2 cellular contexts compared by ENCODE assay signal in genomic region chrX:26007462-26007861, GRCh38.
TF ChIP-seq lines count a peak whose summit lies in the region.

No MANE protein-coding gene starts in this region.

TF ChIP-seq in HepG2, 621 proteins besides CTCF, POLR2A, EP300 and RAD21:
- TF ChIP-seq ZNF724P (CRISPR knock-in tag; IDR thresholded peaks at IDR 0.05; ENCODE audit: borderline replicate concordance), result no peak
- no peak for TF ChIP-seq RFX1 (IDR thresholded peaks at IDR 0.05)
- no peak for TF ChIP-seq ZNF3 (CRISPR knock-in tag; IDR thresholded peaks at IDR 0.05)
- no peak for TF ChIP-seq RARG (CRISPR knock-in tag; IDR thresholded peaks at IDR 0.05; ENCODE audit: low read depth)
- TF ChIP-seq ARNT2 (CRISPR knock-in tag; IDR thresholded peaks at IDR 0.05; ENCODE audit: low read depth), result no peak
- TF ChIP-seq SNRNP70 (IDR thresholded peaks at IDR 0.05; ENCODE audit: low read depth, low read length), result no peak
- peak; percentile 45 for TF ChIP-seq MAFF (IDR thresholded peaks at IDR 0.05; ENCODE audit: low read depth, low read length)
- no peak for TF ChIP-seq ZHX1 (CRISPR knock-in tag; IDR thresholded peaks at IDR 0.05; ENCODE audit: low read depth)
- no peak for TF ChIP-seq NFIB (CRISPR knock-in tag; IDR thresholded peaks at IDR 0.05; ENCODE audit: borderline replicate concordance)
- no peak for TF ChIP-seq ZNF704 (CRISPR knock-in tag; IDR thresholded peaks at IDR 0.05; ENCODE audit: borderline replicate concordance)
- TF ChIP-seq HINFP (CRISPR knock-in tag; IDR thresholded peaks at IDR 0.05; ENCODE audit: low read depth), result no peak
- TF ChIP-seq MAFK (conservative IDR thresholded peaks at IDR 0.05 in 1 of 2, IDR thresholded peaks at IDR 0.05 in 1 of 2; ENCODE audit: low read length in 2 of 2), result peak; percentile 3 to 63; a peak in 2 of 4 replicates
- no peak for TF ChIP-seq GLMP (CRISPR knock-in tag; IDR thresholded peaks at IDR 0.05; ENCODE audit: borderline replicate concordance)
- no peak for TF ChIP-seq MXI1 (IDR thresholded peaks at IDR 0.05; ENCODE audit: borderline replicate concordance, low read depth, low read length)
- TF ChIP-seq CBX2 (IDR thresholded peaks at IDR 0.05; ENCODE audit: low read depth, low read length), result no peak
- TF ChIP-seq CBX2 (CRISPR knock-in tag; IDR thresholded peaks at IDR 0.05; ENCODE audit: low read depth), result no peak

TF ChIP-seq in IMR-90, 13 proteins besides CTCF, POLR2A, EP300 and RAD21:
- peak; percentile 75 for TF ChIP-seq MAFK (IDR thresholded peaks at IDR 0.05; ENCODE audit: low read depth, low read length)
- no peak for TF ChIP-seq ELK1 (IDR thresholded peaks at IDR 0.05; ENCODE audit: borderline replicate concordance, low read depth, low read length)
